Comparison of ENCODE assay signal across 22 cellular contexts in the genomic region with DNA sequence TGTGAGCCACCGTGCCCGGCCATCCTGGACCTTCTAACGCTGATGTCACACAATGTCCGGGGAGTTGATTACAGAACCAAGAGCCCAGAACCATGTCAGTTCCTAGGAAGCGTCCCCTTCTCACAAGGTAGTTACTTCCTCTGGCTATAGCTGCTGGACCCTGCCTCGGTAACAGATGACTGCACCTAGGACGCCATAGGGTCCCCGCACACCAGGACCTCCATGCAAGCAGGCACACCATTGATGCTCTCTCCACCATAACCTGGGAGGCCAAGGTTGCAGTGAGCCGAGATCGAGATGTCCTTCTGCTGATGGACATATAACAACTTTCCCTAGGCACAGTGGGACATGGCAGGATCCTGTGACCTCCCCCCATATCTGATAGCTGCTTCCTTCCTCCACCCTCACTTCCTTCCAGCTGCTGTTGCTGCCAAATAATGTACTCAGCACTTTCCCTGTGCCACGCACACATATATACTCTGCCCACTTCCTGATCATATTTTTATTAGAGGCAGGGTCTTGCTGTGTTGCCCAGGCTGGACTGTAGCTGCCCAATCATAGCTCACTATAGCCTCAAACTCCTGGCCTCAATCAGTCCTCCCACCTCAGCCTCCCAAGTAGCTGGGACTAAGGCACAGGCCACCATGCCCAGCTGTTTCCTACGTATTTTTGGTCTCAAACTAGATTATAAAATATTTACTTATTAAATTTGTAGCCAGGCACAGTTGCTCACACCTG. TPM values are rescaled to one million over a fixed set of nuclear protein-coding genes. Genes with fewer than 3 reads are reported as not detected.
DNase-seq lines count a peak whose midpoint lies in the region; ATAC-seq and TF ChIP-seq lines count a peak whose summit lies in the region.
"Had no signal": no experiment of that assay in that cellular context is flagged by ENCODE, and none has a peak within 500 bp of the region (broad histone marks: within the 10 kb centered on the region; RNA-seq: fewer than 3 reads in every experiment).

No MANE protein-coding gene starts in this region.

- H3K27me3 Mint-ChIP-seq in activated naive CD8-positive, alpha-beta T cell, result no peaks in the 10 kb centered on the region
- no peaks in the 10 kb centered on the region for H3K27me3 Mint-ChIP-seq in activated naive CD8-positive, alpha-beta T cell treated with anti-CD3 and anti-CD28 coated beads for 36 hours
- H3K27me3 Mint-ChIP-seq in CD4-positive, alpha-beta T cell, result no peaks in the 10 kb centered on the region

- no peak for TF ChIP-seq POLR2A in spleen (IDR thresholded peaks at IDR 0.05)
- TF ChIP-seq POLR2A in erythroblast (IDR thresholded peaks at IDR 0.05; ENCODE audit: low read length), result no peak

- peak overlapping the region; percentile 16 for H3K27ac Mint-ChIP-seq in activated naive CD8-positive, alpha-beta T cell
- no peak overlapping the region for H3K27ac Mint-ChIP-seq in activated naive CD8-positive, alpha-beta T cell treated with anti-CD3 and anti-CD28 coated beads for 36 hours
- H3K27ac Mint-ChIP-seq in CD4-positive, alpha-beta T cell, result no peak overlapping the region
- H3K27ac Mint-ChIP-seq: GM23338 had no signal

- intact Hi-C loops in CD4-positive, alpha-beta T cell (cut with DNase I, micrococcal nuclease), result no loop called here
- intact Hi-C loops in spleen (cut with DNase I; ENCODE audit: low total_unique reads), result no loop called here

- H3K36me3 Mint-ChIP-seq in activated naive CD8-positive, alpha-beta T cell, result no peaks in the 10 kb centered on the region
- peaks cover under 1% of the 10 kb centered on the region for H3K36me3 Mint-ChIP-seq in activated naive CD8-positive, alpha-beta T cell treated with anti-CD3 and anti-CD28 coated beads for 36 hours
- H3K36me3 Mint-ChIP-seq in CD4-positive, alpha-beta T cell (ENCODE audit: low read depth), result no peaks in the 10 kb centered on the region
- H3K36me3 Mint-ChIP-seq: CD14-positive monocyte had no signal

- POLR2A ChIA-PET in CD4-positive, alpha-beta T cell (lab: Charles Lee), result no interaction called here

- DNase-seq in activated naive CD8-positive, alpha-beta T cell treated with anti-CD3 and anti-CD28 coated beads for 36 hours, result no peak
- no peak for DNase-seq in CD4-positive, alpha-beta T cell
- DNase-seq in UCSD-AML1 (lab: John Stamatoyannopoulos, UW; ENCODE audit: unreplicated experiment) (peak; percentile 13), spleen (no peak), erythroblast (lab: John Stamatoyannopoulos, UW) (no peak), DMS114 treated with DMSO at 0.1 percent for 48 hours (lab: John Stamatoyannopoulos, UW; ENCODE audit: unreplicated experiment) (no peak)
- DNase-seq in activated T-cell treated with anti-CD3 and anti-CD28 coated beads, Interleukin-2, amount 50 U/mL, for 1 hour, result no peak
- DNase-seq: ACHN, Caco-2, DMS153, KG1, NCI-H1417, NCI-H187, NCI-H2107, NCI-H2227 treated with DMSO at 0.1 percent for 48 hours, NCI-H510A treated with DMSO at 0.1 percent for 48 hours, NCI-H774, SIG-M5 had no signal

- ATAC-seq in CD4-positive, alpha-beta T cell (ENCODE audit: poor library complexity), result no peak
- ATAC-seq: GM12878, GM23338 had no signal

- H3K9me3 Mint-ChIP-seq in activated naive CD8-positive, alpha-beta T cell (ENCODE audit: low read depth), result no peaks in the 10 kb centered on the region
- H3K9me3 Mint-ChIP-seq in activated naive CD8-positive, alpha-beta T cell treated with anti-CD3 and anti-CD28 coated beads for 36 hours, result no peaks in the 10 kb centered on the region
- no peaks in the 10 kb centered on the region for H3K9me3 Mint-ChIP-seq in CD4-positive, alpha-beta T cell
- H3K9me3 Mint-ChIP-seq: CD14-positive monocyte had no signal

- H3K9me3 ChIP-seq in CD4-positive, alpha-beta T cell (ENCODE audit: control insufficient read depth, low read length), result no peaks in the 10 kb centered on the region
- no peaks in the 10 kb centered on the region for H3K9me3 ChIP-seq in spleen
- H3K9me3 ChIP-seq: Caco-2 had no signal

- no peaks in the 10 kb centered on the region for H3K27me3 ChIP-seq in CD4-positive, alpha-beta T cell (ENCODE audit: control insufficient read depth, insufficient read depth, low read length)
- no peaks in the 10 kb centered on the region for H3K27me3 ChIP-seq in spleen (replicated peaks in 1 of 7)

- TF ChIP-seq CTCF in CD4-positive, alpha-beta T cell (IDR thresholded peaks at IDR 0.05), result no peak
- no peak for TF ChIP-seq CTCF in spleen (IDR thresholded peaks at IDR 0.05 in 8 of 11, conservative IDR thresholded peaks at IDR 0.05 in 3 of 11)

- H3K4me3 Mint-ChIP-seq in activated naive CD8-positive, alpha-beta T cell, result peak overlapping the region; percentile 9
- H3K4me3 Mint-ChIP-seq in activated naive CD8-positive, alpha-beta T cell treated with anti-CD3 and anti-CD28 coated beads for 36 hours, result no peak overlapping the region
- peak overlapping the region; percentile 38 for H3K4me3 Mint-ChIP-seq in CD4-positive, alpha-beta T cell
- H3K4me3 Mint-ChIP-seq: CD14-positive monocyte, GM23338 had no signal

- 63 to 76% (median 70%) methylated on average over 12 of the region's 12 CpGs for WGBS in spleen, 5 donors

- no peak overlapping the region for H3K4me3 ChIP-seq in spleen
- H3K4me3 ChIP-seq: GM12878, GM23338 had no signal

- peaks cover 4 to 46% (median 24%) of the 10 kb centered on the region in 6 donors for H3K4me1 ChIP-seq in spleen

- H3K27ac ChIP-seq in CD4-positive, alpha-beta T cell (ENCODE audit: low read depth, low read length), result no peak overlapping the region
- peak overlapping the region in 5 of 8 donors; percentile 45 to 75 (median 64) for H3K27ac ChIP-seq in spleen

- H3K36me3 ChIP-seq in spleen, result no peaks in the 10 kb centered on the region

- CTCF ChIA-PET in CD4-positive, alpha-beta T cell (lab: Charles Lee), result interaction anchor here (0.6 to 1.0 kb wide), 2 partner anchors 30 to 749 kb away, joined by 3 read pairs; no protein-coding TSS in a partner anchor

- peaks cover 6% of the 10 kb centered on the region for H3K4me1 Mint-ChIP-seq in activated naive CD8-positive, alpha-beta T cell (ENCODE audit: low read depth)
- H3K4me1 Mint-ChIP-seq in activated naive CD8-positive, alpha-beta T cell treated with anti-CD3 and anti-CD28 coated beads for 36 hours, result peaks cover 3% of the 10 kb centered on the region
- no peaks in the 10 kb centered on the region for H3K4me1 Mint-ChIP-seq in CD4-positive, alpha-beta T cell (ENCODE audit: low read depth)

RNA-seq across cellular contexts. Expression of a gene that starts 3.5 kb away (rescaled TPM):
- total RNA-seq in activated naive CD8-positive, alpha-beta T cell treated with anti-CD3 and anti-CD28 coated beads for 36 hours, result 10 to 100 TPM; 45.6 to 48.7 TPM
- total RNA-seq in CD4-positive, alpha-beta T cell, result 1 to 10 TPM; 4.2 to 4.5 TPM
- total RNA-seq in spleen, result 100 to 1,000 TPM in 2 of 7 donors, 10 to 100 TPM in 5; 74.0 to 196 (median 93.6) TPM
- polyA plus RNA-seq in spleen, result 10 to 100 TPM; 48.8 to 63.8 (median 52.1) TPM

RNA-seq across cellular contexts. Expression of a gene that starts 36.9 kb away (rescaled TPM):
- 100 to 1,000 TPM; 315 to 319 TPM for total RNA-seq in activated naive CD8-positive, alpha-beta T cell treated with anti-CD3 and anti-CD28 coated beads for 36 hours
- total RNA-seq in CD4-positive, alpha-beta T cell, result 100 to 1,000 TPM; 166 to 167 TPM
- total RNA-seq in spleen, result 100 to 1,000 TPM in 6 of 7 donors, 10 to 100 TPM in 1; 79.6 to 150 (median 116) TPM
- 100 to 1,000 TPM in 1 of 3 donors, 10 to 100 TPM in 2; 78.1 to 117 (median 96.9) TPM for polyA plus RNA-seq in spleen

Comparison
In these comparisons a context has a peak if more than half of its experiments do, and no peak if none do; other contexts are left out.
1. RNA of a gene that starts 3.5 kb away (total RNA-seq): 74.0 to 196 TPM in spleen and 45.6 to 48.7 TPM in activated naive CD8-positive, alpha-beta T cell treated with anti-CD3 and anti-CD28 coated beads for 36 hours; 4.2 to 4.5 TPM in CD4-positive, alpha-beta T cell; every median in the first group is over 4 times any median in the second.